In the genomic region with DNA sequence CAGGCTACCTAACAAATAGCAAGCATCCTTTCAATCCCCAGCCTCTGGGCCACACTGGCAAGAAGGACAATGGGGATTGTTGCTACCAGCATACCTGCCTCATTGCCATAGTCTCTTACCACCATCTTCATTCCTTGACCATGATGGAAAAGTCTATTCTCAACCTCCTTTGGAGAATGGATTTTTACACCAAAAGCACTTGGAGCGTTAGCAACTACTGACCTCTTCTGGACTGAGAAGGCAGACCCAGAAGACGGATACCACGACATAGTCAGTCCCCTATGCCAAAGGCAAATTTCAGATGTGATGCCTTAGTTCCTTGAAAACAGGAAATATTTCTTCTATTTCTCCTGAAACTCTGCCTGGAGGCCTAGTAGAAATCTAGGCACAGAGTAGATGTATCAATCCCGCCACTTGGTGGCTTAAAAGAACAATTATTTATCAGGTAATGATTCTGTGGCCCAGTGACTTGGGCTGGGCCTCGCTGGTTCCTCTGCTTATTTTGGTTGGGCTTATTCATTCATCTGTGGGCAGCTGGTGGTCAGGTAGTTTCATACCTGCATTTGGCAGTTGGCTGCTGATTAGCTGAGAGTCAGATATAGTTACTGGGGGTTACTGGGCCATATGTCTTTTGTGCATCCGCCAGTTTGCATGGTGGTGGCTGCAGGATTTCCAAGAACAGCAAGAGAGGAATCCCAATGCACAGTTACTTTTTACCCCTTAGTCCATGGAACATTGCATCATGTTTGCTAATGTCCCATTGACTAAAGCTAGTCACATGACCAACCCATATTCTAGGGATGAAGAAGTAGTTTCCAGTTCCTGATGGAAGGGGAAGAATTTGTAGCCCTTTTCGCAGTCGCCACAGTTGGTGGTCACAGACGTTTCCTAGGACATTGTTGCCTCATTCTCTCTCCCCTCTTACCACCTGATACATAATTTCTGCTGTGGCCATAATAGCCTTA, we compare ENCODE assay signal across 9 cellular contexts.
A peak's percentile ranks its signal among the peaks of the same experiment; 100 is the strongest.
DNase-seq lines count a peak whose midpoint lies in the region; ATAC-seq and TF ChIP-seq lines count a peak whose summit lies in the region.
"Had no signal": no experiment of that assay in that cellular context is flagged by ENCODE, and none has a peak within 500 bp of the region (broad histone marks: within the 10 kb centered on the region; RNA-seq: fewer than 3 reads in every experiment).

No MANE protein-coding gene starts in this region.

- H2AK5ac ChIP-seq in neuronal stem cell (ENCODE audit: low read depth, low read length): peak overlapping the region; percentile 11

- H3K18ac ChIP-seq in neuronal stem cell (ENCODE audit: low read length): no peak overlapping the region

- intact Hi-C loops in CD8-positive, alpha-beta T cell (cut with DNase I, micrococcal nuclease): no loop called here

- no peak overlapping the region for H3K9ac ChIP-seq in neuronal stem cell (ENCODE audit: low read depth, low read length, poor library complexity)

- no peaks in the 10 kb centered on the region for H3K36me3 ChIP-seq in neuronal stem cell (replicated peaks in 1 of 2; ENCODE audit: control insufficient read depth in 2 of 2, insufficient read depth in 2 of 2, low read length in 2 of 2)
- no peaks in the 10 kb centered on the region for H3K36me3 ChIP-seq in CD8-positive, alpha-beta T cell (ENCODE audit: insufficient read depth, low read length)

- TF ChIP-seq CTCF in cardiac fibroblast (IDR thresholded peaks at IDR 0.05; ENCODE audit: low read depth, low read length) (peak; percentile 35), GM20000 (IDR thresholded peaks at IDR 0.05; ENCODE audit: extremely low read depth, missing control alignments) (no peak)
- no peak for TF ChIP-seq CTCF in CD8-positive, alpha-beta T cell (IDR thresholded peaks at IDR 0.05)

- no peak overlapping the region for H3K14ac ChIP-seq in neuronal stem cell (ENCODE audit: low read length)

- H3K4me3 Mint-ChIP-seq in CD8-positive, alpha-beta T cell: no peak overlapping the region
- H3K4me3 Mint-ChIP-seq: stimulated activated naive CD8-positive, alpha-beta T cell treated with anti-CD3 and anti-CD28 coated beads, Interleukin-15, Interleukin-2, amounts not matched to agents 100 ng/mL and 50 ng/mL, for 24 hours had no signal

- H3K36me3 Mint-ChIP-seq in CD8-positive, alpha-beta T cell: no peaks in the 10 kb centered on the region

- no peak overlapping the region for H3K4ac ChIP-seq in neuronal stem cell (ENCODE audit: low read length)

- H3K9me3 Mint-ChIP-seq in CD8-positive, alpha-beta T cell: peaks cover 7% of the 10 kb centered on the region

- POLR2A ChIA-PET in CD8-positive, alpha-beta T cell (lab: Charles Lee): no interaction called here

- no peaks in the 10 kb centered on the region for H3K4me1 Mint-ChIP-seq in CD8-positive, alpha-beta T cell (ENCODE audit: low read depth)

- no peak overlapping the region for H2BK12ac ChIP-seq in neuronal stem cell (ENCODE audit: low read length)

- H4K91ac ChIP-seq in neuronal stem cell (ENCODE audit: low read depth, low read length, poor library complexity): no peak overlapping the region

- H2BK120ac ChIP-seq in neuronal stem cell (ENCODE audit: low read depth, low read length): no peak overlapping the region

- H3K27me3 ChIP-seq in neuronal stem cell (ENCODE audit: control insufficient read depth in 3 of 3, insufficient read depth in 3 of 3, low read depth in 1 of 3, low read length in 3 of 3): no peaks in the 10 kb centered on the region
- no peaks in the 10 kb centered on the region for H3K27me3 ChIP-seq in CD8-positive, alpha-beta T cell (ENCODE audit: insufficient read depth, low read length)

- H3K27me3 Mint-ChIP-seq in CD8-positive, alpha-beta T cell (ENCODE audit: low read depth): peaks cover 10% of the 10 kb centered on the region

- no peaks in the 10 kb centered on the region for H3K9me3 ChIP-seq in neuronal stem cell (replicated peaks in 1 of 2; ENCODE audit: control insufficient read depth in 2 of 2, insufficient read depth in 1 of 2, low read depth in 1 of 2, low read length in 2 of 2)
- no peaks in the 10 kb centered on the region for H3K9me3 ChIP-seq in CD8-positive, alpha-beta T cell (ENCODE audit: low read length)

- no peak overlapping the region for H2BK5ac ChIP-seq in neuronal stem cell (ENCODE audit: low read length)

- H3K23ac ChIP-seq in neuronal stem cell (ENCODE audit: low read depth, low read length, poor library complexity): no peak overlapping the region

- H3K79me1 ChIP-seq in neuronal stem cell (ENCODE audit: low read depth, low read length): no peaks in the 10 kb centered on the region

- no CpG with 5 or more reads among the region's 9 CpGs for WGBS in neuronal stem cell (ENCODE audit: extremely low coverage in 2 of 2, insufficient read length in 2 of 2, insufficient replicate concordance in 1 of 2), 2 donors

- H3K4me3 ChIP-seq in cardiac fibroblast (replicated peaks in 1 of 2; ENCODE audit: low read depth in 2 of 2, low read length in 2 of 2) (no peak overlapping the region), neuronal stem cell (ENCODE audit: low read length in 2 of 2) (no peak overlapping the region)
- no peak overlapping the region for H3K4me3 ChIP-seq in CD8-positive, alpha-beta T cell (ENCODE audit: low read depth, low read length)

- no peak overlapping the region for H3K27ac Mint-ChIP-seq in CD8-positive, alpha-beta T cell
- H3K27ac Mint-ChIP-seq: stimulated activated naive CD8-positive, alpha-beta T cell treated with anti-CD3 and anti-CD28 coated beads, Interleukin-15, Interleukin-2, amounts not matched to agents 100 ng/mL and 50 ng/mL, for 24 hours had no signal

- H2AFZ ChIP-seq in neuronal stem cell (ENCODE audit: low read length): no peak overlapping the region

- no peak overlapping the region for H2BK15ac ChIP-seq in neuronal stem cell (ENCODE audit: low read length)

- H3K27ac ChIP-seq in neuronal stem cell (replicated peaks; ENCODE audit: low read length): no peak overlapping the region
- no peak overlapping the region for H3K27ac ChIP-seq in CD8-positive, alpha-beta T cell (ENCODE audit: low read depth, low read length)

- DNase-seq in ELF-1 (ENCODE audit: low read depth, low spot score) (peak; percentile 23), HT1080 (ENCODE audit: low read depth) (peak; percentile 5), cardiac fibroblast (ENCODE audit: low read depth in 2 of 2) (peak; percentile 36 to 43), neuronal stem cell (ENCODE audit: low spot score) (no peak), NCI-H774 (lab: John Stamatoyannopoulos, UW) (no peak), GM20000 (ENCODE audit: low spot score) (no peak)
- no peak for DNase-seq in activated T-cell treated with anti-CD3 and anti-CD28 coated beads, Interleukin-2, amount 50 U/mL, for 48 hours
- no peak for DNase-seq in CD8-positive, alpha-beta T cell

- H4K8ac ChIP-seq in neuronal stem cell (ENCODE audit: low read depth, low read length): no peak overlapping the region

- H3K4me2 ChIP-seq in neuronal stem cell (ENCODE audit: insufficient read depth, low read length, poor library complexity, severe bottlenecking): no peak overlapping the region

- ATAC-seq in CD8-positive, alpha-beta T cell: no peak

- CTCF ChIA-PET in CD8-positive, alpha-beta T cell (lab: Charles Lee): no interaction called here

- H3K4me1 ChIP-seq in neuronal stem cell (ENCODE audit: control insufficient read depth in 2 of 2, insufficient read depth in 1 of 2, low read depth in 1 of 2, low read length in 2 of 2): no peaks in the 10 kb centered on the region
- no peaks in the 10 kb centered on the region for H3K4me1 ChIP-seq in CD8-positive, alpha-beta T cell (ENCODE audit: insufficient read depth, low read length)

Comparison
In these comparisons a context has a peak if more than half of its experiments do, and no peak if none do; other contexts are left out.
1. DNase-seq: peak in ELF-1 (single experiment), HT1080 (single experiment) and cardiac fibroblast (2 of 2); none in neuronal stem cell (single experiment), NCI-H774 (single experiment), GM20000 (single experiment), activated T-cell treated with anti-CD3 and anti-CD28 coated beads, Interleukin-2, amount 50 U/mL, for 48 hours (0 of 2) and CD8-positive, alpha-beta T cell (0 of 7).